Comparison of ENCODE assay signal across 1 cellular context in the genomic region with DNA sequence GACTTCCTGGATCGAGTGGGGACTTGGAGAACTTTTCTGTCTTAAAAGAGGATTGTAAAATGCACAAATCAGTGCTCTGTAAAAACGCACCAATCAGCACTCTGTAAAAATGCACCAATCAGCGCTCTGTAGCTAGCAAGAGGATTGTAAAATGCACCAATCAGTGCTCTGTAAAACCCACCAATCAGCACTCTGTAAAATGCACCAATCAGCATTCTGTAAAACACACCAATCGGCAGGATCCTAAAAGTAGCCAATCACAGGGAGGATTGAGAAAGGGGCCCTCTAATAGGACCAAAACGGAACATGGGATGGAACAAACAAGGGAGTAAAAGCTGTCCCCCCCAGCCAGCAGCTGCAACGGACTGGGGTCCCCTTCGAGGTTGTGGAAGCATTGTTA.
TF ChIP-seq lines count a peak whose summit lies in the region.

No MANE protein-coding gene starts in this region.

TF ChIP-seq in A549, 52 proteins besides CTCF, POLR2A, EP300 and RAD21 (continued from another document):
- TF ChIP-seq, protein P1, sequence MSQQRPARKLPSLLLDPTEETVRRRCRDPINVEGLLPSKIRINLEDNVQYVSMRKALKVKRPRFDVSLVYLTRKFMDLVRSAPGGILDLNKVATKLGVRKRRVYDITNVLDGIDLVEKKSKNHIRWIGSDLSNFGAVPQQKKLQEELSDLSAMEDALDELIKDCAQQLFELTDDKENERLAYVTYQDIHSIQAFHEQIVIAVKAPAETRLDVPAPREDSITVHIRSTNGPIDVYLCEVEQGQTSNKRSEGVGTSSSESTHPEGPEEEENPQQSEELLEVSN (IDR thresholded peaks at IDR 0.05; ENCODE audit: borderline replicate concordance, low read depth): no peak
- TF ChIP-seq POLR2AphosphoS2 (conservative IDR thresholded peaks at IDR 0.05; ENCODE audit: low read length): no peak
- no peak for TF ChIP-seq EHMT2 (IDR thresholded peaks at IDR 0.05; ENCODE audit: low read depth)
- no peak for TF ChIP-seq SREBF2 (IDR thresholded peaks at IDR 0.05)
